Comparison of ENCODE assay signal across 18 cellular contexts in the genomic region with DNA sequence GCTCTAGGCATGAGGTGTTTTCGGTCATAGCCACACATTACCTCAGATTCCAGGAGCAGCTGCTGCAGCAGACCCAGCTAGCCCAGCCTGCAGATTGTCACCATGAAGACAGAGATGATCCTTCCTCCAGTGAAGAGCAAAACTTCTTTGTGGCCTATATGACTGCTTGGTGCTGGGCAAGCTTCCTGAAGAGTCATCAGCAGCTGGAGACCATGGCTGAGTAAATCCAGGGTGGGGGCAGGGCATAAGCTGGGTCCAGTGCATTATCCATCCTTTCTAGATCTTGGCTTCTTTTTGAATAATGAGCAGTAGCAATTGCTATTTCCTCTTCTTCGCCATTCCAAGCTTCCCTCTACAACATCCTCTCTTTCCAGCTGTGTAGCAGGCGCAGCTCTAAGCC.
"Had no signal": no experiment of that assay in that cellular context is flagged by ENCODE, and none has a peak within 500 bp of the region (broad histone marks: within the 10 kb centered on the region; RNA-seq: fewer than 3 reads in every experiment).

No MANE protein-coding gene starts in this region.

- H3K27me3 Mint-ChIP-seq: progenitor cell of endocrine pancreas had no signal

- DNase-seq: effector memory CD4-positive, alpha-beta T cell; glutamatergic neuron; immature natural killer cell; left ventricle myocardium inferior; mucosa of descending colon; naive thymus-derived CD8-positive, alpha-beta T cell; occipital lobe; pancreas; right cardiac atrium; stimulated activated CD4-positive, alpha-beta T cell treated with anti-CD3 and anti-CD28 coated beads, Interleukin-2, amount 100 ng/mL, for 48 hours; stimulated activated naive CD4-positive, alpha-beta T cell treated with Interleukin-2 at 50 U/mL for 16 hours; uterus had no signal

- H3K27me3 ChIP-seq: gastroesophageal sphincter, pancreas, uterus had no signal

- H3K36me3 ChIP-seq: gastroesophageal sphincter, left ventricle myocardium inferior, pancreas, uterus had no signal

- H3K9me3 ChIP-seq: gastroesophageal sphincter, mucosa of descending colon, pancreas, uterus had no signal

- H3K4me3 ChIP-seq: gastroesophageal sphincter, left ventricle myocardium inferior, lung, mucosa of descending colon, pancreas, smooth muscle cell, uterus had no signal

- H3K4me2 ChIP-seq: smooth muscle cell had no signal

- H3K27ac ChIP-seq: gastroesophageal sphincter, left ventricle myocardium inferior, pancreas, uterus had no signal

- H3K4me3 Mint-ChIP-seq: immature natural killer cell; naive thymus-derived CD8-positive, alpha-beta T cell; neural crest cell; type B pancreatic cell had no signal

- H3K4me1 ChIP-seq: gastroesophageal sphincter, left ventricle myocardium inferior, pancreas, uterus had no signal

- H3K27ac Mint-ChIP-seq: immature natural killer cell; naive thymus-derived CD8-positive, alpha-beta T cell; progenitor cell of endocrine pancreas; type B pancreatic cell had no signal

- ATAC-seq: naive thymus-derived CD8-positive, alpha-beta T cell; right cardiac atrium had no signal

- H3K4me1 Mint-ChIP-seq: naive thymus-derived CD8-positive, alpha-beta T cell had no signal

- H3K36me3 Mint-ChIP-seq: immature natural killer cell, type B pancreatic cell had no signal
